In the genomic region with DNA sequence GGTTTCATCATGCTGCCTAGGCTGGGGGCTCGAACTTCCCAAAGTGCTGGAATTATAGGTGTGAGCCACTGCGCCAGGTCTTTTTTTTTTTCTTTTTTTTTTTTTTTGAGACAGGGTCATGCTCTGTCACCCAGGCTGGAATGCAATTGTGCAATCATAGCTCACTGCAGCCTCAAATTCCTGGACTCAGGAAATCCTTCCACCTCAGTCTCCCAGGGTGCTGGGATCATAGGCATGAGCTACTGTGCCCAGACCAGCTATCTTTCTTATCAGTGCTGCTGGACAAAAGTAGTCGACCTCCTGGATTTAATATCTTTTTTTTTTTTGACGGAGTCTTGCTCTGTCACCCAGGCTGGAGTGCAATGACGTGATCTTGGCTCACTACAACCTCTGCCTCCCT, we compare ENCODE assay signal across 16 cellular contexts.
DNase-seq lines count a peak whose midpoint lies in the region; ATAC-seq and TF ChIP-seq lines count a peak whose summit lies in the region.
"Had no signal": no experiment of that assay in that cellular context is flagged by ENCODE, and none has a peak within 500 bp of the region (broad histone marks: within the 10 kb centered on the region; RNA-seq: fewer than 3 reads in every experiment).

No MANE protein-coding gene starts in this region.

- no peak overlapping the region for H3K4ac ChIP-seq in trophoblast cell (ENCODE audit: low read depth, low read length)

- H3K36me3 ChIP-seq in MG63 (no peaks in the 10 kb centered on the region), trophoblast cell (ENCODE audit: control insufficient read depth in 1 of 2, insufficient read depth in 2 of 2, low read length in 2 of 2) (no peaks in the 10 kb centered on the region), left ventricle myocardium inferior (no peaks in the 10 kb centered on the region)
- H3K36me3 ChIP-seq: adrenal gland, sigmoid colon had no signal

- WGBS in trophoblast cell (ENCODE audit: extremely low coverage, insufficient coverage, insufficient read length): no CpG with 5 or more reads among the region's 5 CpGs

- no peak overlapping the region for H2BK12ac ChIP-seq in trophoblast cell (ENCODE audit: low read length)

- H3K4me3 ChIP-seq in MG63 (no peak overlapping the region), trophoblast cell (ENCODE audit: low read depth, low read length) (no peak overlapping the region), left ventricle myocardium inferior (no peak overlapping the region)
- H3K4me3 ChIP-seq: adrenal gland, sigmoid colon had no signal

- peak overlapping the region; percentile 89 for H3K27ac ChIP-seq in epithelial cell of prostate
- H3K27ac ChIP-seq in trophoblast cell (ENCODE audit: low read depth, low read length): peak overlapping the region; percentile 69
- H3K27ac ChIP-seq in left ventricle myocardium inferior (replicated peaks): no peak overlapping the region
- H3K27ac ChIP-seq: adrenal gland, sigmoid colon had no signal

- no peak overlapping the region for H2BK120ac ChIP-seq in trophoblast cell (ENCODE audit: insufficient read depth, low read length, poor library complexity)

- H3K9me3 ChIP-seq in MG63 (no peaks in the 10 kb centered on the region), trophoblast cell (ENCODE audit: insufficient read depth, low read depth, low read length) (no peaks in the 10 kb centered on the region), left ventricle myocardium inferior (replicated peaks) (peaks cover 14% of the 10 kb centered on the region)
- H3K9me3 ChIP-seq: adrenal gland had no signal

- H3K4me2 ChIP-seq in trophoblast cell (ENCODE audit: low read length): no peak overlapping the region

- H4K91ac ChIP-seq in trophoblast cell (ENCODE audit: low read depth, low read length): peak overlapping the region; percentile 62

- intact Hi-C loops in left ventricle myocardium inferior (cut with micrococcal nuclease): no loop called here

- H3K9ac ChIP-seq in trophoblast cell (ENCODE audit: low read length): no peak overlapping the region

- no peaks in the 10 kb centered on the region for H3K79me1 ChIP-seq in trophoblast cell (ENCODE audit: low read length)

- no peak overlapping the region for H2BK5ac ChIP-seq in trophoblast cell (ENCODE audit: low read depth, low read length, poor library complexity)

- H3K27me3 ChIP-seq in MG63: no peaks in the 10 kb centered on the region
- H3K27me3 ChIP-seq in trophoblast cell (ENCODE audit: insufficient read depth, low read length): no peaks in the 10 kb centered on the region
- H3K27me3 ChIP-seq in left ventricle myocardium inferior (ENCODE audit: low read depth): no peaks in the 10 kb centered on the region
- H3K27me3 ChIP-seq: adrenal gland, sigmoid colon had no signal

- peaks cover 0 to 4% of the 10 kb centered on the region in 2 experiments for H3K4me1 ChIP-seq in trophoblast cell (ENCODE audit: control insufficient read depth in 1 of 2, insufficient read depth in 2 of 2, low read length in 2 of 2)
- H3K4me1 ChIP-seq in left ventricle myocardium inferior: no peaks in the 10 kb centered on the region
- H3K4me1 ChIP-seq: adrenal gland, sigmoid colon had no signal

- no peak overlapping the region for H3K18ac ChIP-seq in trophoblast cell (ENCODE audit: low read length)

- H4K8ac ChIP-seq in trophoblast cell (ENCODE audit: low read depth, low read length): no peak overlapping the region

- no peak overlapping the region for H4K12ac ChIP-seq in trophoblast cell (ENCODE audit: low read depth, low read length)

- H3K23ac ChIP-seq in trophoblast cell (ENCODE audit: low read length): no peak overlapping the region

- DNase-seq in ELF-1 (ENCODE audit: low read depth, low spot score): peak; percentile 35
- peak; percentile 9 for DNase-seq in MG63
- DNase-seq in epithelial cell of prostate (ENCODE audit: low read depth, low spot score): no peak
- DNase-seq in trophoblast cell: peak; percentile 92 to 96
- DNase-seq in H4 (ENCODE audit: low spot score): no peak
- no peak for DNase-seq in left ventricle myocardium inferior
- DNase-seq in 8988T: no peak
- DNase-seq: effector memory CD8-positive, alpha-beta T cell; NCI-H2029; NCI-H446 treated with DMSO at 0.1 percent for 48 hours; nucleus accumbens; SHP77; sigmoid colon; T-helper 2 cell had no signal

- no peaks in the 10 kb centered on the region for H3K79me2 ChIP-seq in trophoblast cell (ENCODE audit: control insufficient read depth, insufficient read depth, low read length, poor library complexity)

- no peak for TF ChIP-seq CTCF in left ventricle myocardium inferior (IDR thresholded peaks at IDR 0.05; ENCODE audit: borderline replicate concordance)

- no peak overlapping the region for H2AFZ ChIP-seq in trophoblast cell (ENCODE audit: insufficient read depth, low read length, poor library complexity)

- no peak overlapping the region for H2AK5ac ChIP-seq in trophoblast cell (ENCODE audit: low read length)

- no peak for ATAC-seq in GM19328 (IDR thresholded peaks at IDR 0.05; ENCODE audit: unreplicated experiment)
- ATAC-seq: effector memory CD8-positive, alpha-beta T cell had no signal

- H3K14ac ChIP-seq in trophoblast cell (ENCODE audit: low read length): no peak overlapping the region

Comparison
In these comparisons a context has a peak if more than half of its experiments do, and no peak if none do; other contexts are left out.
1. DNase-seq: peak in ELF-1 (single experiment), MG63 (single experiment) and trophoblast cell (2 of 2); none in epithelial cell of prostate (single experiment), H4 (single experiment), left ventricle myocardium inferior (single experiment) and 8988T (single experiment).